In the genomic region with DNA sequence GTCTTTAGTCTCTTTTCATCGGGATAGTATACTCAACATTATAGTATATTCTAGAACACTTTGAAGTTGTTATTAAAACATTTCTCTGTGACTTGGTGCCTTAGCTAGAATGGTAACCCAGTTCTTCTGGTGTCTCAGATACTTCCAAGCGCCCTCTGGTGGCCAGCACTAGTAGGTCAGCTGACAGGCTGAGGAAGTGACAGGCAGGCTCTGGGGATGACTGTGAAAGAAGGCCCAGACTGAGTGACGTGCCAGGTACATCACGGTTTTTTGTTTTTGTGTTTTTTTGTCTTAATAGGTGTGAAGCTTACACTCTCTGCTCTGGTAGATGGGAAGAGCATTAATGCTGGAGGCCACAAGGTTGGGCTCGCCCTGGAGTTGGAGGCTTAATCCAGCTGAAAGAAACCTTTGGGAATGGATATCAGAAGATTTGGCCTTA, we compare ENCODE assay signal across 8 cellular contexts. TPM values are rescaled to one million over a fixed set of nuclear protein-coding genes. Genes with fewer than 3 reads are reported as not detected.
DNase-seq lines count a peak whose midpoint lies in the region; ATAC-seq lines count a peak whose summit lies in the region.

No MANE protein-coding gene starts in this region.

- no peaks in the 10 kb centered on the region for H3K27me3 ChIP-seq in CD8-positive, alpha-beta memory T cell (ENCODE audit: insufficient read depth, low read length, poor library complexity, severe bottlenecking)
- H3K27me3 ChIP-seq in HUES48 (ENCODE audit: control insufficient read depth, insufficient read depth, low read length) = no peaks in the 10 kb centered on the region
- no peaks in the 10 kb centered on the region for H3K27me3 ChIP-seq in esophagus (ENCODE audit: control insufficient read depth in 1 of 2, insufficient read depth in 2 of 2, low read length in 2 of 2)

- no peaks in the 10 kb centered on the region for H3K9me3 Mint-ChIP-seq in CD8-positive, alpha-beta memory T cell
- H3K9me3 Mint-ChIP-seq in natural killer cell treated with Interleukin-12 subunit alpha and Interleukin-12 subunit beta and Interleukin-15 and Interleukin-18, amount 100 ng/mL, for 72 hours = no peaks in the 10 kb centered on the region

- peak; percentile 87 to 96 (median 91) for DNase-seq in CD8-positive, alpha-beta memory T cell
- peak; percentile 35 for DNase-seq in OCI-M2 (lab: John Stamatoyannopoulos, UW; ENCODE audit: unreplicated experiment)
- peak; percentile 88 for DNase-seq in activated T-cell treated with anti-CD3 and anti-CD28 coated beads for 4 hours
- DNase-seq in natural killer cell treated with Interleukin-12 subunit alpha and Interleukin-12 subunit beta and Interleukin-15 and Interleukin-18, amount 100 ng/mL, for 72 hours (ENCODE audit: low spot score) = peak; percentile 93
- peak; percentile 89 for DNase-seq in stimulated activated naive CD4-positive, alpha-beta T cell treated with Interleukin-2 at 50 U/mL for 16 hours (lab: John Stamatoyannopoulos, UW)

- ATAC-seq in GM19467 (IDR thresholded peaks at IDR 0.05; ENCODE audit: unreplicated experiment) = peak; percentile 31
- peak; percentile 45 to 49 for ATAC-seq in natural killer cell treated with Interleukin-12 subunit alpha and Interleukin-12 subunit beta and Interleukin-15 and Interleukin-18, amount 100 ng/mL, for 72 hours

- no peaks in the 10 kb centered on the region for H3K27me3 Mint-ChIP-seq in CD8-positive, alpha-beta memory T cell
- no peaks in the 10 kb centered on the region for H3K27me3 Mint-ChIP-seq in natural killer cell treated with Interleukin-12 subunit alpha and Interleukin-12 subunit beta and Interleukin-15 and Interleukin-18, amount 100 ng/mL, for 72 hours

- no peaks in the 10 kb centered on the region for H3K9me3 ChIP-seq in CD8-positive, alpha-beta memory T cell (ENCODE audit: low read length)
- H3K9me3 ChIP-seq in HUES48 (ENCODE audit: control insufficient read depth, insufficient read depth, low read length) (no peaks in the 10 kb centered on the region), esophagus (ENCODE audit: control insufficient read depth in 2 of 2, insufficient read depth in 1 of 2, low read depth in 1 of 2, low read length in 1 of 2) (no peaks in the 10 kb centered on the region)

- H3K4me3 ChIP-seq in CD8-positive, alpha-beta memory T cell (ENCODE audit: low read length) = no peak overlapping the region
- H3K4me3 ChIP-seq in HUES48 (ENCODE audit: low read depth, low read length) (no peak overlapping the region), esophagus (ENCODE audit: low read depth in 1 of 2, low read length in 2 of 2) (no peak overlapping the region)

- H3K4me1 Mint-ChIP-seq in CD8-positive, alpha-beta memory T cell = peaks cover 21 to 55% (median 21%) of the 10 kb centered on the region in 3 donors
- peaks cover 12 to 18% of the 10 kb centered on the region in 2 donors for H3K4me1 Mint-ChIP-seq in natural killer cell treated with Interleukin-12 subunit alpha and Interleukin-12 subunit beta and Interleukin-15 and Interleukin-18, amount 100 ng/mL, for 72 hours (ENCODE audit: low read depth in 2 of 2)

- peak overlapping the region in 2 of 7 donors; percentile 7 to 40 for H3K4me3 Mint-ChIP-seq in CD8-positive, alpha-beta memory T cell
- peak overlapping the region; percentile 18 for H3K4me3 Mint-ChIP-seq in natural killer cell treated with Interleukin-12 subunit alpha and Interleukin-12 subunit beta and Interleukin-15 and Interleukin-18, amount 100 ng/mL, for 72 hours

- peaks cover 0 to 61% (median 7%) of the 10 kb centered on the region in 3 donors for H3K36me3 Mint-ChIP-seq in CD8-positive, alpha-beta memory T cell
- peaks cover 27% of the 10 kb centered on the region for H3K36me3 Mint-ChIP-seq in natural killer cell treated with Interleukin-12 subunit alpha and Interleukin-12 subunit beta and Interleukin-15 and Interleukin-18, amount 100 ng/mL, for 72 hours

- POLR2A ChIA-PET in CD8-positive, alpha-beta memory T cell (lab: Charles Lee) = interaction anchor here (0.9 to 7.1 kb wide), 3 partner anchors 14 to 43 kb away, joined by 3 to 56 read pairs (median 6); partner anchors contain the start of gene VDAC2

- H3K4me1 ChIP-seq in CD8-positive, alpha-beta memory T cell (ENCODE audit: insufficient read depth, low read length) = peaks cover 22% of the 10 kb centered on the region
- H3K4me1 ChIP-seq in HUES48 (ENCODE audit: control insufficient read depth, insufficient read depth, low read length) = peaks cover 31% of the 10 kb centered on the region
- peaks cover 0 to 3% of the 10 kb centered on the region in 2 donors for H3K4me1 ChIP-seq in esophagus (ENCODE audit: control insufficient read depth in 2 of 2, insufficient read depth in 2 of 2, low read length in 1 of 2)

- peaks cover 34% of the 10 kb centered on the region for H3K36me3 ChIP-seq in CD8-positive, alpha-beta memory T cell (ENCODE audit: insufficient read depth, low read length)
- H3K36me3 ChIP-seq in HUES48 (ENCODE audit: control insufficient read depth, insufficient read depth, low read length) = peaks cover 68% of the 10 kb centered on the region
- H3K36me3 ChIP-seq in esophagus (ENCODE audit: control insufficient read depth in 2 of 2, insufficient read depth in 2 of 2, low read length in 1 of 2) = peaks cover 0 to 20% of the 10 kb centered on the region in 2 donors

- 20 to 21% methylated on average over 5 of the region's 5 CpGs for WGBS in esophagus, 2 donors

- H3K27ac Mint-ChIP-seq in CD8-positive, alpha-beta memory T cell = peak overlapping the region; percentile 73 to 95 (median 94)
- H3K27ac Mint-ChIP-seq in natural killer cell treated with Interleukin-12 subunit alpha and Interleukin-12 subunit beta and Interleukin-15 and Interleukin-18, amount 100 ng/mL, for 72 hours = peak overlapping the region; percentile 67 to 94

- no peak overlapping the region for H3K9ac ChIP-seq in HUES48 (ENCODE audit: low read depth, low read length)

- CTCF ChIA-PET in CD8-positive, alpha-beta memory T cell (lab: Charles Lee) = interaction anchor here (0.6 to 15.6 kb wide), 7 partner anchors 10 to 127 kb away, joined by 3 to 304 read pairs (median 3); partner anchors contain the start of gene VDAC2

- no peak overlapping the region for H3K27ac ChIP-seq in CD8-positive, alpha-beta memory T cell (ENCODE audit: low read depth, low read length)
- H3K27ac ChIP-seq in HUES48 (ENCODE audit: low read depth, low read length) = peak overlapping the region; percentile 14
- peak overlapping the region; percentile 34 to 52 for H3K27ac ChIP-seq in esophagus (ENCODE audit: low read depth in 2 of 2, low read length in 1 of 2)

RNA-seq across cellular contexts. Expression of gene COMTD1, which starts 5.1 kb away (rescaled TPM):
- 10 to 100 TPM; 43.9 to 47.9 TPM for total RNA-seq in CD8-positive, alpha-beta memory T cell
- polyA plus RNA-seq in CD8-positive, alpha-beta memory T cell = 23.2 TPM
- polyA plus RNA-seq in esophagus = 100 to 1,000 TPM; 153 to 185 TPM
- total RNA-seq in natural killer cell treated with Interleukin-12 subunit alpha and Interleukin-12 subunit beta and Interleukin-15 and Interleukin-18, amount 100 ng/mL, for 72 hours = 10 to 100 TPM; 22.3 to 58.9 TPM

RNA-seq across cellular contexts. Expression of gene VDAC2, which starts 20.0 kb away (rescaled TPM):
- total RNA-seq in CD8-positive, alpha-beta memory T cell = 100 to 1,000 TPM; 247 to 261 TPM
- polyA plus RNA-seq in CD8-positive, alpha-beta memory T cell = 149 TPM
- 100 to 1,000 TPM; 268 to 282 TPM for polyA plus RNA-seq in esophagus
- 100 to 1,000 TPM; 160 to 187 TPM for total RNA-seq in natural killer cell treated with Interleukin-12 subunit alpha and Interleukin-12 subunit beta and Interleukin-15 and Interleukin-18, amount 100 ng/mL, for 72 hours

Comparison
In these comparisons a context has a peak if more than half of its experiments do, and no peak if none do; other contexts are left out.
1. DNase-seq: peak in every context shown above with its lines; median percentile 93 in natural killer cell treated with Interleukin-12 subunit alpha and Interleukin-12 subunit beta and Interleukin-15 and Interleukin-18, amount 100 ng/mL, for 72 hours; 91 in CD8-positive, alpha-beta memory T cell; 89 in stimulated activated naive CD4-positive, alpha-beta T cell treated with Interleukin-2 at 50 U/mL for 16 hours; 88 in activated T-cell treated with anti-CD3 and anti-CD28 coated beads for 4 hours; 35 in OCI-M2.